9 cellular contexts compared by ENCODE assay signal in the genomic region with DNA sequence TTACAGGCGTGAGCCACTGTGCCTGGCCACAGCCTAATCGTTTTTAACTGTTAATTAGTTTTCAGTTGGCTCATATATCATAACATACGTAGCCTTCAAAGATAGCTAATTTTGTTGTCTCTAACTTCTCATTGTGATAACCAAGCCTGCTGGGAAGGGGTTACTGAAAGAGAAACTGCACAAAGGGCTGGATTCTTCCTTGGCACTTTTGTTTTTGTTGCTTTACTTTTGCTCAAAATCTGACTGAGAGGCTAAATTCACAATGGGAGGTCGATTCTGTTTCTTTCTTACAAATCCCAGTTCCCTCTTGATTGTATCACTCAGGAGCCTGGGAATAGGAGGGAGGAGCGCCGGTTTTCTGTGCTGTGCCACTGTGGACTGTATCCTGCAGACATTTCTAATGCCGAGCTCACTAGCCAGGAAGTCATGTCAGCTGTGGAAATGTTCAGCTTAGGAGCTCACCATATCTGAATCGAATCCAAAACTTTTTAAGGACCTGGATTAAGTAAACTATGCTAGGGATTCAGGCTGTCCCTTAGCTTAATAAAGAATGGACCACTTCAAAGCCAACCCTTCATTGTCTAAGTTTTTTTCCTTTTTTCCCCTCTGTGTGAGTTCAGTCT.
DNase-seq lines count a peak whose midpoint lies in the region; ATAC-seq and TF ChIP-seq lines count a peak whose summit lies in the region.
"Had no signal": no experiment of that assay in that cellular context is flagged by ENCODE, and none has a peak within 500 bp of the region (broad histone marks: within the 10 kb centered on the region; RNA-seq: fewer than 3 reads in every experiment).

No MANE protein-coding gene starts in this region.

- peak overlapping the region; percentile 68 for H3K4me2 ChIP-seq in MM.1S (ENCODE audit: low read depth, low read length)

- H3K36me3 Mint-ChIP-seq in type B pancreatic cell = no peaks in the 10 kb centered on the region

- H3K27ac ChIP-seq in MM.1S (ENCODE audit: low read length) (peak overlapping the region; percentile 42; the same call in 1 of the 2 replicates), right lobe of liver (no peak overlapping the region)

- H3K4me3 ChIP-seq in MM.1S (ENCODE audit: low read length) (peak overlapping the region; percentile 29), cardiac fibroblast (replicated peaks in 1 of 2; ENCODE audit: low read depth in 2 of 2, low read length in 2 of 2) (peak overlapping the region in 1 of 2 donors; percentile 16), right lobe of liver (peak overlapping the region in 1 of 3 donors; percentile 16)

- peak overlapping the region; percentile 30 for H3K27ac Mint-ChIP-seq in type B pancreatic cell

- no peaks in the 10 kb centered on the region for H3K36me3 ChIP-seq in MM.1S (replicated peaks; ENCODE audit: insufficient read depth, low read length)
- H3K36me3 ChIP-seq in right lobe of liver = no peaks in the 10 kb centered on the region

- H3K9me2 ChIP-seq in MM.1S (replicated peaks; ENCODE audit: insufficient read depth, low read length) = no peaks in the 10 kb centered on the region

- no peaks in the 10 kb centered on the region for H3K9me3 Mint-ChIP-seq in type B pancreatic cell

- peak overlapping the region; percentile 54 for H3K9ac ChIP-seq in MM.1S (ENCODE audit: low read length)

- intact Hi-C loops in right lobe of liver (cut with DNase I) = no loop called here

- 35% methylated on average over 7 of the region's 8 CpGs for WGBS in right lobe of liver (ENCODE audit: insufficient coverage, low coverage, low lambda C conversion rate, missing lambda C conversion rate)

- no peak for TF ChIP-seq POLR2A in right lobe of liver (IDR thresholded peaks at IDR 0.05)

- no peaks in the 10 kb centered on the region for H3K27me3 Mint-ChIP-seq in type B pancreatic cell

- H3K27me3 ChIP-seq in MM.1S (replicated peaks; ENCODE audit: insufficient read depth, low read length) (no peaks in the 10 kb centered on the region), right lobe of liver (no peaks in the 10 kb centered on the region)

- ATAC-seq in right lobe of liver (peak; percentile 38 to 91 (median 73)), HG03095 (IDR thresholded peaks at IDR 0.05; ENCODE audit: unreplicated experiment) (no peak)

- no peaks in the 10 kb centered on the region for H3K79me2 ChIP-seq in MM.1S (ENCODE audit: low read length)

- no peaks in the 10 kb centered on the region for H3K9me3 ChIP-seq in MM.1S (replicated peaks; ENCODE audit: insufficient read depth, low read length)
- no peaks in the 10 kb centered on the region for H3K9me3 ChIP-seq in right lobe of liver

- H3K4me1 ChIP-seq in MM.1S (ENCODE audit: low read length) = peaks cover 30% of the 10 kb centered on the region
- no peaks in the 10 kb centered on the region for H3K4me1 ChIP-seq in right lobe of liver

- H3F3A ChIP-seq in MM.1S (ENCODE audit: insufficient read depth, low read length) = peaks cover 2% of the 10 kb centered on the region

- H3K4me3 Mint-ChIP-seq in type B pancreatic cell = peak overlapping the region; percentile 37

- H4K20me1 ChIP-seq in MM.1S (ENCODE audit: insufficient read depth, low read length) = no peaks in the 10 kb centered on the region

- TF ChIP-seq CTCF in MM.1S (IDR thresholded peaks at IDR 0.05; ENCODE audit: low read length) (no peak), cardiac fibroblast (IDR thresholded peaks at IDR 0.05; ENCODE audit: low read depth, low read length) (no peak), right lobe of liver (IDR thresholded peaks at IDR 0.05) (no peak), type B pancreatic cell (conservative IDR thresholded peaks at IDR 0.05) (no peak)

- peak overlapping the region; percentile 77 for H2AFZ ChIP-seq in MM.1S (ENCODE audit: low read length)

- peaks cover 21% of the 10 kb centered on the region for H3K4me1 Mint-ChIP-seq in type B pancreatic cell (ENCODE audit: unreplicated experiment)

- DNase-seq in MM.1S (peak; percentile 18), cardiac fibroblast (ENCODE audit: low read depth in 2 of 2) (peak; percentile 57 to 64), right lobe of liver (no peak), type B pancreatic cell (ENCODE audit: extremely low spot score, unreplicated experiment) (no peak), occipital lobe (lab: John Stamatoyannopoulos, UW) (no peak), SHP77 treated with DMSO at 0.1 percent for 48 hours (lab: John Stamatoyannopoulos, UW) (no peak)
- DNase-seq in stimulated activated CD4-positive, alpha-beta T cell treated with anti-CD3 and anti-CD28 coated beads, Interleukin-1b, Interleukin-23, amount 100 ng/mL, for 48 hours = no peak
- DNase-seq: NCI-H1417 had no signal

Comparison
In these comparisons a context has a peak if more than half of its experiments do, and no peak if none do; other contexts are left out.
1. DNase-seq: peak in MM.1S (single experiment) and cardiac fibroblast (2 of 2); none in right lobe of liver (0 of 3), type B pancreatic cell (single experiment), occipital lobe (single experiment), stimulated activated CD4-positive, alpha-beta T cell treated with anti-CD3 and anti-CD28 coated beads, Interleukin-1b, Interleukin-23, amount 100 ng/mL, for 48 hours (single experiment) and SHP77 treated with DMSO at 0.1 percent for 48 hours (single experiment).